In the genomic region with DNA sequence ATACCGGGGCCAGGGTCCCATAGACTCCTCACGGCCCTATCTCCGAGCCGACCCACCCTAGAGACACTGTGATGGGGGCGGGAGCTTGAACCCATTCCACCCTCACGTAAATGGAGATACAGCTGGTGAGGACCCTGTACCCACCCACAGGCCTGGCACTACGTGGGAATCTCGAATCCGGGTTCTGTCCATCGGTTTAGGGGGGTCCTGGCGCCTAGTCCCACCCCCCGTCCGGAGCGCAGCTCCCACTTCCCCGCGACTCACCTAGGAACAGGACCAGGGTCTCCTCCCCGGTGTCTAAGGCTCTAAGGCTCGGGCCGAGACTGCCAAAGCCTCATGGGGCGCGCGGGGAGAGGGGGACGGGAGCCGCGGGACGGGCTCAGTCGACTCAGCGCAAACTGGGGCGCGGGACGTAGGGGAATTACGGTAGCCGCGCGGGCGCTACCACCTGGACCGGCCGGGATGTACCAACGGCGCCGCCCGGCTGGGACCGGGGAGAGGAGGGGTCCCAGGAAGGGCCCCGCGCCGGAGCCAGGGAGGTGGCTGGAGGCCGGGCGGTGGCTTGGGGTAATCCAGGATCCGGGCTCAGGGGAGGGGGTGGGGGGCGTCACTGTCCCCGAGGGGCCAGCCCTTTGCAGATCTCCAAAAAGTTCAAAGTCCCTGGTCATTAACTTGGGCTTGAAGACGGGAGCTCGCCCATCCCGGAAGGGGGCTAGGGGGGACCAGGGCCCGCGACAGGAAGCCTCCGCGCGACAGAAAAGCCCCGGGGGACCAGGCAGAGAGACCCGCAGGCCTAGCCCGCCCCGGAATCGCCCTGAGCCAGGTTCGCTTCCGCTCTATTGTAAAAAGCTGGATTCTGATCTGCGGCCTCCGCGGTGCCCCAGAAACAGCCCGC, we compare ENCODE assay signal across 8 cellular contexts. TPM values are rescaled to one million over a fixed set of nuclear protein-coding genes. Genes with fewer than 3 reads are reported as not detected.
DNase-seq lines count a peak whose midpoint lies in the region; ATAC-seq and TF ChIP-seq lines count a peak whose summit lies in the region.

No MANE protein-coding gene starts in this region.

- peak; percentile 80 for TF ChIP-seq CTCF in RWPE2 (IDR thresholded peaks at IDR 0.05; ENCODE audit: poor library complexity, severe bottlenecking)

- intact Hi-C loops in right cardiac atrium (cut with DNase I), result no loop called here

- H3K4me1 Mint-ChIP-seq in activated naive CD8-positive, alpha-beta T cell treated with anti-CD3 and anti-CD28 coated beads, Interleukin-2, amount 50 U/mL, for 24 hours, result peaks cover 20% of the 10 kb centered on the region

- H3K27me3 ChIP-seq in RWPE2 (ENCODE audit: insufficient read depth, poor library complexity, severe bottlenecking), result no peaks in the 10 kb centered on the region
- no peaks in the 10 kb centered on the region for H3K27me3 ChIP-seq in right cardiac atrium (ENCODE audit: control insufficient read depth, insufficient read depth)

- H3K27ac ChIP-seq in RWPE2 (ENCODE audit: poor library complexity, severe bottlenecking) (peak overlapping the region; percentile 99), right cardiac atrium (ENCODE audit: low read length) (peak overlapping the region; percentile 27)

- 1% methylated on average over 70 of the region's 70 CpGs for WGBS in right cardiac atrium

- H3K27ac Mint-ChIP-seq in activated naive CD8-positive, alpha-beta T cell treated with anti-CD3 and anti-CD28 coated beads, Interleukin-2, amount 50 U/mL, for 24 hours, result no peak overlapping the region

- H3K36me3 Mint-ChIP-seq in activated naive CD8-positive, alpha-beta T cell treated with anti-CD3 and anti-CD28 coated beads, Interleukin-2, amount 50 U/mL, for 24 hours (ENCODE audit: low read depth), result no peaks in the 10 kb centered on the region

- peak; percentile 36 for ATAC-seq in HG03159 (IDR thresholded peaks at IDR 0.05; ENCODE audit: unreplicated experiment)
- ATAC-seq in RWPE2 (ENCODE audit: low read depth), result peak; percentile 28
- peak; percentile 62 for ATAC-seq in activated naive CD8-positive, alpha-beta T cell treated with anti-CD3 and anti-CD28 coated beads, Interleukin-2, amount 50 U/mL, for 24 hours
- peak; percentile 66 to 67 for ATAC-seq in right cardiac atrium
- no peak for ATAC-seq in HG03097 (IDR thresholded peaks at IDR 0.05; ENCODE audit: low FRiP score, unreplicated experiment)

- peak overlapping the region; percentile 82 for H3K4me3 Mint-ChIP-seq in activated naive CD8-positive, alpha-beta T cell treated with anti-CD3 and anti-CD28 coated beads, Interleukin-2, amount 50 U/mL, for 24 hours

- DNase-seq in NCI-H1436 (lab: John Stamatoyannopoulos, UW), result peak; percentile 51
- DNase-seq in NCI-H1436 treated with DMSO at 0.1 percent for 48 hours (lab: John Stamatoyannopoulos, UW), result no peak
- DNase-seq in RWPE2 (ENCODE audit: low spot score), result no peak
- peak; percentile 76 for DNase-seq in activated naive CD8-positive, alpha-beta T cell treated with anti-CD3 and anti-CD28 coated beads, Interleukin-2, amount 50 U/mL, for 24 hours
- peak; percentile 62 to 82 (median 81) for DNase-seq in right cardiac atrium
- peak; percentile 81 for DNase-seq in retina

- H3K4me3 ChIP-seq in RWPE2 (ENCODE audit: severe bottlenecking) (peak overlapping the region; percentile 65), right cardiac atrium (ENCODE audit: low read length) (peak overlapping the region; percentile 77)

- no peaks in the 10 kb centered on the region for H3K9me3 ChIP-seq in RWPE2 (ENCODE audit: severe bottlenecking)
- no peaks in the 10 kb centered on the region for H3K9me3 ChIP-seq in right cardiac atrium (ENCODE audit: control insufficient read depth, low read length)

- no peaks in the 10 kb centered on the region for H3K9me3 Mint-ChIP-seq in activated naive CD8-positive, alpha-beta T cell treated with anti-CD3 and anti-CD28 coated beads, Interleukin-2, amount 50 U/mL, for 24 hours

- H3K36me3 ChIP-seq in RWPE2 (ENCODE audit: low read depth), result peaks cover 4% of the 10 kb centered on the region

- H3K4me1 ChIP-seq in RWPE2 (ENCODE audit: insufficient read depth, poor library complexity, severe bottlenecking), result peaks cover 27% of the 10 kb centered on the region
- H3K4me1 ChIP-seq in right cardiac atrium (ENCODE audit: control insufficient read depth, insufficient read depth, low read length), result no peaks in the 10 kb centered on the region

- H3K27me3 Mint-ChIP-seq in activated naive CD8-positive, alpha-beta T cell treated with anti-CD3 and anti-CD28 coated beads, Interleukin-2, amount 50 U/mL, for 24 hours, result peaks cover 13% of the 10 kb centered on the region

RNA-seq across cellular contexts. Expression of a gene that starts 1.0 kb away (rescaled TPM):
- total RNA-seq in right cardiac atrium, result 1 to 10 TPM; 7.0 to 9.2 (median 8.5) TPM
- 9.9 TPM for polyA plus RNA-seq in right cardiac atrium

RNA-seq across cellular contexts. Expression of a gene that starts 24.5 kb away (rescaled TPM):
- total RNA-seq in right cardiac atrium, result 1 to 10 TPM; 4.4 to 6.4 (median 5.1) TPM
- 6.6 TPM for polyA plus RNA-seq in right cardiac atrium

Comparison
In these comparisons a context has a peak if more than half of its experiments do, and no peak if none do; other contexts are left out.
1. DNase-seq: peak in NCI-H1436 (single experiment), activated naive CD8-positive, alpha-beta T cell treated with anti-CD3 and anti-CD28 coated beads, Interleukin-2, amount 50 U/mL, for 24 hours (single experiment), right cardiac atrium (3 of 3) and retina (single experiment); none in NCI-H1436 treated with DMSO at 0.1 percent for 48 hours (single experiment) and RWPE2 (single experiment).